25 cellular contexts compared by ENCODE assay signal in the genomic region with DNA sequence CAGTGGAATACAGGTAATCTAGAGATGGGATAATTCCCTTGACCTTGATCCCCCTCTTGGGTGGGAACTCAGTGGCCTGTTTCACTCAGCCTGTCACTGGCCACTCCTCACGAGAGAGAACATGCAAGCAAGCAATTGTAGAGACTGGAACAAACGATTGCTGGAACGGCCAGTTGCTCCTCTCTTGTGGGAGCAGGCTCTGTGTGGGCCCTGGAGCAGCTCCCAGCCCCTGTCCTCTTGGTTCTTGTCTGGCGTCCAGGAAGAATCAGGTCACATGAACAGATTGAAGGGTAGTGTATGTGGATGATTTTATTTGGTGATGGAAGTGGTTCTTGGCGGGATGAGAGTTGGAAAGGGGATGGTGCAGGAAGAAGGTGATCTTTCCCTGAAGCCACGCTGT. TPM values are rescaled to one million over a fixed set of nuclear protein-coding genes. Genes with fewer than 3 reads are reported as not detected.
"Had no signal": no experiment of that assay in that cellular context is flagged by ENCODE, and none has a peak within 500 bp of the region (broad histone marks: within the 10 kb centered on the region; RNA-seq: fewer than 3 reads in every experiment).

No MANE protein-coding gene starts in this region.

- H3K4me1 Mint-ChIP-seq: activated B cell treated with CpG ODN at 0.5 μM for 24 hours; activated CD4-positive, alpha-beta T cell treated with anti-CD3 and anti-CD28 coated beads for 36 hours; activated naive CD8-positive, alpha-beta T cell treated with anti-CD3 and anti-CD28 coated beads, Interleukin-2, amount 10 ng/mL, durations not matched to agents 7 days and 5 days; naive thymus-derived CD4-positive, alpha-beta T cell had no signal

- DNase-seq: activated B cell treated with CpG ODN at 0.5 μM for 24 hours; activated CD4-positive, alpha-beta T cell treated with anti-CD3 and anti-CD28 coated beads for 36 hours; activated CD4-positive, alpha-beta T cell treated with anti-CD3 and anti-CD28 coated beads, Interleukin-2, amount 50 U/mL, for 4 hours; activated CD8-positive, alpha-beta memory T cell treated with anti-CD3 and anti-CD28 coated beads, Interleukin-2, amount 50 U/mL, for 48 hours; activated naive CD4-positive, alpha-beta T cell; activated naive CD8-positive, alpha-beta T cell treated with anti-CD3 and anti-CD28 coated beads, Interleukin-2, amount 10 ng/mL, durations not matched to agents 7 days and 5 days; activated T-cell treated with anti-CD3 and anti-CD28 coated beads, Interleukin-2, amount 50 U/mL, for 4 hours; amniotic stem cell; effector CD4-positive, alpha-beta T cell; erythroblast; foreskin melanocyte; glutamatergic neuron; lower lobe of right lung; naive thymus-derived CD4-positive, alpha-beta T cell; occipital lobe; posterior cingulate gyrus; stimulated activated CD4-positive, alpha-beta T cell treated with anti-CD3 and anti-CD28 coated beads, Interleukin-4, amount 100 ng/mL, for 1 hour; stimulated activated naive CD4-positive, alpha-beta T cell treated with Interleukin-2 at 50 U/mL for 16 hours; T1000 had no signal

- H3K27me3 Mint-ChIP-seq: activated B cell treated with CpG ODN at 0.5 μM for 24 hours; activated CD4-positive, alpha-beta T cell treated with anti-CD3 and anti-CD28 coated beads for 36 hours; activated naive CD8-positive, alpha-beta T cell treated with anti-CD3 and anti-CD28 coated beads, Interleukin-2, amount 10 ng/mL, durations not matched to agents 7 days and 5 days; dendritic cell treated with granulocyte-macrophage colony-stimulating factor and Interleukin-4, amounts not matched to agents 40 ng/mL and 50 ng/mL, for 4 days; naive thymus-derived CD4-positive, alpha-beta T cell had no signal

- ATAC-seq: activated CD4-positive, alpha-beta T cell treated with anti-CD3 and anti-CD28 coated beads for 36 hours; activated T-cell treated with anti-CD3 and anti-CD28 coated beads, Interleukin-2, amount 50 U/mL, for 4 hours; naive thymus-derived CD4-positive, alpha-beta T cell had no signal

- H3K27ac ChIP-seq: lower lobe of right lung, thoracic aorta had no signal

- H3K27ac Mint-ChIP-seq: activated B cell treated with CpG ODN at 0.5 μM for 24 hours; activated CD4-positive, alpha-beta T cell treated with anti-CD3 and anti-CD28 coated beads for 36 hours; activated naive CD8-positive, alpha-beta T cell treated with anti-CD3 and anti-CD28 coated beads, Interleukin-2, amount 10 ng/mL, durations not matched to agents 7 days and 5 days; activated T-helper 2 cell treated with anti-CD3 and anti-CD28 coated beads, Interferon-gamma antibody, Interleukin-2, Interleukin-4, amounts not matched to agents 10 μg/mL and 5 μg/mL and 100 μg/mL, durations not matched to agents 14 hours and 24 hours and 36 hours; dendritic cell treated with granulocyte-macrophage colony-stimulating factor and Interleukin-4, amounts not matched to agents 40 ng/mL and 50 ng/mL, for 4 days; naive thymus-derived CD4-positive, alpha-beta T cell; T-helper 1 cell treated with Interleukin-12 subunit alpha and Interleukin-12 subunit beta and Interleukin-4 antibody, amounts not matched to agents 30 μg/mL and 1 μg/mL, for 36 hours had no signal

- H3K4me3 ChIP-seq: lower lobe of right lung, thoracic aorta had no signal

- H3K36me3 ChIP-seq: lower lobe of right lung, thoracic aorta had no signal

- H3K4me1 ChIP-seq: lower lobe of right lung had no signal

- H3K9me3 Mint-ChIP-seq: activated B cell treated with CpG ODN at 0.5 μM for 24 hours; activated T-helper 2 cell treated with anti-CD3 and anti-CD28 coated beads, Interferon-gamma antibody, Interleukin-2, Interleukin-4, amounts not matched to agents 10 μg/mL and 5 μg/mL and 100 μg/mL, durations not matched to agents 14 hours and 24 hours and 36 hours; T-helper 1 cell treated with Interleukin-12 subunit alpha and Interleukin-12 subunit beta and Interleukin-4 antibody, amounts not matched to agents 30 μg/mL and 1 μg/mL, for 36 hours had no signal

- H3K9me3 ChIP-seq: lower lobe of right lung, thoracic aorta had no signal

- H3K36me3 Mint-ChIP-seq: activated naive CD8-positive, alpha-beta T cell treated with anti-CD3 and anti-CD28 coated beads, Interleukin-2, amount 10 ng/mL, durations not matched to agents 7 days and 5 days; naive thymus-derived CD4-positive, alpha-beta T cell had no signal

- H3K4me3 Mint-ChIP-seq: activated B cell treated with CpG ODN at 0.5 μM for 24 hours; activated CD4-positive, alpha-beta T cell treated with anti-CD3 and anti-CD28 coated beads for 36 hours; activated naive CD8-positive, alpha-beta T cell treated with anti-CD3 and anti-CD28 coated beads, Interleukin-2, amount 10 ng/mL, durations not matched to agents 7 days and 5 days; activated T-cell treated with anti-CD3 and anti-CD28 coated beads, Interleukin-2, amount 50 U/mL, for 4 hours; dendritic cell treated with granulocyte-macrophage colony-stimulating factor and Interleukin-4, amounts not matched to agents 40 ng/mL and 50 ng/mL, for 4 days; naive thymus-derived CD4-positive, alpha-beta T cell; neural crest cell; T-helper 1 cell treated with Interleukin-12 subunit alpha and Interleukin-12 subunit beta and Interleukin-4 antibody, amounts not matched to agents 30 μg/mL and 1 μg/mL, for 36 hours had no signal

RNA-seq across cellular contexts. Expression of gene RNF133, which starts 16.1 kb away (rescaled TPM):
- total RNA-seq: activated B cell treated with CpG ODN at 0.5 μM for 24 hours; activated CD4-positive, alpha-beta T cell treated with anti-CD3 and anti-CD28 coated beads for 36 hours; activated CD8-positive, alpha-beta memory T cell treated with anti-CD3 and anti-CD28 coated beads for 36 hours; activated naive CD8-positive, alpha-beta T cell treated with anti-CD3 and anti-CD28 coated beads, Interleukin-2, amount 10 ng/mL, durations not matched to agents 7 days and 5 days; activated T-cell treated with anti-CD3 and anti-CD28 coated beads, Interleukin-2, amount 50 U/mL, for 4 hours; activated T-helper 2 cell treated with anti-CD3 and anti-CD28 coated beads, Interferon-gamma antibody, Interleukin-2, Interleukin-4, amounts not matched to agents 10 μg/mL and 5 μg/mL and 100 μg/mL, durations not matched to agents 14 hours and 24 hours and 36 hours; naive thymus-derived CD4-positive, alpha-beta T cell had no signal
- polyA plus RNA-seq: naive thymus-derived CD4-positive, alpha-beta T cell had no signal

RNA-seq across cellular contexts. Expression of gene RNF148, which starts 19.9 kb away (rescaled TPM):
- total RNA-seq: activated B cell treated with CpG ODN at 0.5 μM for 24 hours; activated CD4-positive, alpha-beta T cell treated with anti-CD3 and anti-CD28 coated beads for 36 hours; activated CD8-positive, alpha-beta memory T cell treated with anti-CD3 and anti-CD28 coated beads for 36 hours; activated naive CD8-positive, alpha-beta T cell treated with anti-CD3 and anti-CD28 coated beads, Interleukin-2, amount 10 ng/mL, durations not matched to agents 7 days and 5 days; activated T-cell treated with anti-CD3 and anti-CD28 coated beads, Interleukin-2, amount 50 U/mL, for 4 hours; activated T-helper 2 cell treated with anti-CD3 and anti-CD28 coated beads, Interferon-gamma antibody, Interleukin-2, Interleukin-4, amounts not matched to agents 10 μg/mL and 5 μg/mL and 100 μg/mL, durations not matched to agents 14 hours and 24 hours and 36 hours; naive thymus-derived CD4-positive, alpha-beta T cell; neural crest cell had no signal
- polyA plus RNA-seq: naive thymus-derived CD4-positive, alpha-beta T cell had no signal
